ENCODE assay signal across 8 cellular contexts in genomic region chr4:121869841-121870822, GRCh38. TPM values are rescaled to one million over a fixed set of nuclear protein-coding genes. Genes with fewer than 3 reads are reported as not detected.
DNase-seq lines count a peak whose midpoint lies in the region; ATAC-seq and TF ChIP-seq lines count a peak whose summit lies in the region.

BBS7 (minus strand) TSS chr4:121870474; CDS start chr4:121870313, 161 bp downstream.

- POLR2A ChIA-PET in BJ (lab: Charles Lee) = interaction anchor here (0.8 kb wide), 1 partner anchor 46 kb away, joined by 6 read pairs; no protein-coding TSS in a partner anchor
- POLR2A ChIA-PET in activated CD4-positive, alpha-beta T cell treated with anti-CD3 and anti-CD28 coated beads, Interleukin-2, amount 10 ng/mL, durations not matched to agents 7 days and 5 days (lab: Charles Lee) = no interaction called here

- DNase-seq in BJ (ENCODE audit: low read depth) = peak; percentile 74
- DNase-seq in NCI-H69 (lab: John Stamatoyannopoulos, UW) = peak; percentile 95
- peak; percentile 97 for DNase-seq in activated CD4-positive, alpha-beta T cell treated with anti-CD3 and anti-CD28 coated beads, Interleukin-2, amount 10 ng/mL, durations not matched to agents 7 days and 5 days
- peak; percentile 98 for DNase-seq in coronary artery (ENCODE audit: low spot score)
- peak; percentile 92 to 97 for DNase-seq in stimulated activated CD4-positive, alpha-beta T cell treated with anti-CD3 and anti-CD28 coated beads, Interleukin-1b, Interleukin-23, amount 100 ng/mL, for 4 hours (ENCODE audit: low read depth in 2 of 2)

- TF ChIP-seq CTCF in BJ (IDR thresholded peaks at IDR 0.05; ENCODE audit: insufficient read depth, low read depth, low read length) = no peak
- no peak for TF ChIP-seq CTCF in coronary artery (IDR thresholded peaks at IDR 0.05)

- peaks cover 21% of the 10 kb centered on the region for H3K27me3 Mint-ChIP-seq in activated CD4-positive, alpha-beta T cell treated with anti-CD3 and anti-CD28 coated beads, Interleukin-2, amount 10 ng/mL, durations not matched to agents 7 days and 5 days

- H3K4me3 ChIP-seq in BJ (ENCODE audit: low read depth, low read length) (peak within 1 kb of the TSS; percentile 73), coronary artery (peak within 1 kb of the TSS; percentile 82)

- CTCF ChIA-PET in BJ (lab: Yijun Ruan, JAX) = interaction anchor here (0.7 kb wide), 1 partner anchor 97 kb away, joined by 3 read pairs; no protein-coding TSS in a partner anchor
- CTCF ChIA-PET in activated CD4-positive, alpha-beta T cell treated with anti-CD3 and anti-CD28 coated beads, Interleukin-2, amount 10 ng/mL, durations not matched to agents 7 days and 5 days (lab: Charles Lee) = interaction anchor here (0.5 to 2.1 kb wide), 6 partner anchors 12 to 1887 kb away, joined by 3 to 5 read pairs (median 4); partner anchors contain the start of gene SPRY1

- peaks cover 2% of the 10 kb centered on the region for H3K9me3 Mint-ChIP-seq in activated CD4-positive, alpha-beta T cell treated with anti-CD3 and anti-CD28 coated beads, Interleukin-2, amount 10 ng/mL, durations not matched to agents 7 days and 5 days

- no peaks in the 10 kb centered on the region for H3K27me3 ChIP-seq in BJ (ENCODE audit: control insufficient read depth, insufficient read depth, low read length)
- H3K27me3 ChIP-seq in layer of hippocampus (ENCODE audit: control insufficient read depth, insufficient read depth, low read length) = no peaks in the 10 kb centered on the region

- H3K27ac ChIP-seq in coronary artery (peak within 1 kb of the TSS; percentile 94), layer of hippocampus (ENCODE audit: low read depth, low read length) (peak within 1 kb of the TSS; percentile 85)

- peak; percentile 100 for ATAC-seq in GM19324 (IDR thresholded peaks at IDR 0.05; ENCODE audit: low FRiP score, unreplicated experiment)
- ATAC-seq in HG03469 (IDR thresholded peaks at IDR 0.05; ENCODE audit: unreplicated experiment) = peak; percentile 98

- peaks cover 16% of the 10 kb centered on the region for H3K4me1 Mint-ChIP-seq in activated CD4-positive, alpha-beta T cell treated with anti-CD3 and anti-CD28 coated beads, Interleukin-2, amount 10 ng/mL, durations not matched to agents 7 days and 5 days

- H3K4me3 Mint-ChIP-seq in activated CD4-positive, alpha-beta T cell treated with anti-CD3 and anti-CD28 coated beads, Interleukin-2, amount 10 ng/mL, durations not matched to agents 7 days and 5 days = peak within 1 kb of the TSS; percentile 85

- H3K27ac Mint-ChIP-seq in activated CD4-positive, alpha-beta T cell treated with anti-CD3 and anti-CD28 coated beads, Interleukin-2, amount 10 ng/mL, durations not matched to agents 7 days and 5 days = peak within 1 kb of the TSS; percentile 93

- H3K36me3 ChIP-seq in BJ (ENCODE audit: control insufficient read depth, insufficient read depth, low read length) = no peaks in the 10 kb centered on the region

- peaks cover 21% of the 10 kb centered on the region for H3K36me3 Mint-ChIP-seq in activated CD4-positive, alpha-beta T cell treated with anti-CD3 and anti-CD28 coated beads, Interleukin-2, amount 10 ng/mL, durations not matched to agents 7 days and 5 days (ENCODE audit: low read depth)

RNA-seq across cellular contexts. Expression of gene BBS7, which starts in this region (rescaled TPM):
- 15.0 and 19.6 TPM in 2 replicates for polyA plus RNA-seq in BJ (2011; rRNA removed)
- polyA minus RNA-seq in BJ (2011; rRNA and poly(A)+ RNA removed) = 5.7 and 7.8 TPM in 2 replicates
- 10 to 100 TPM; 16.3 to 21.5 TPM for total RNA-seq in activated CD4-positive, alpha-beta T cell treated with anti-CD3 and anti-CD28 coated beads, Interleukin-2, amount 10 ng/mL, durations not matched to agents 7 days and 5 days

Comparison
In these comparisons a context has a peak if more than half of its experiments do, and no peak if none do; other contexts are left out.
1. Peak in every context shown above with its lines: DNase-seq, ATAC-seq, H3K4me3 ChIP-seq and H3K27ac ChIP-seq.